In genomic region chr17:35315971-35316370, GRCh38 we compare ENCODE assay signal across 17 cellular contexts.
"Had no signal": no experiment of that assay in that cellular context is flagged by ENCODE, and none has a peak within 500 bp of the region (broad histone marks: within the 10 kb centered on the region; RNA-seq: fewer than 3 reads in every experiment).

No MANE protein-coding gene starts in this region.

- H3K27me3 ChIP-seq: breast epithelium, tibial nerve had no signal

- DNase-seq: activated naive CD8-positive, alpha-beta T cell treated with anti-CD3 and anti-CD28 coated beads for 36 hours; activated T-cell treated with anti-CD3 and anti-CD28 coated beads, Interleukin-2, amount 50 U/mL, for 1 hour; cerebellar nuclear complex; naive B cell; small intestine; stimulated activated CD4-positive, alpha-beta T cell treated with anti-CD3 and anti-CD28 coated beads, Interleukin-2, amount 100 ng/mL, for 24 hours; stimulated activated naive CD8-positive, alpha-beta T cell treated with anti-CD3 and anti-CD28 coated beads, Interleukin-15, amount 100 ng/mL, for 72 hours; T-helper 1 cell; T-helper 9 cell had no signal

- H3K27ac ChIP-seq: hepatocyte had no signal

- H3K27ac Mint-ChIP-seq: activated naive CD8-positive, alpha-beta T cell treated with anti-CD3 and anti-CD28 coated beads for 36 hours; progenitor cell of endocrine pancreas; stimulated activated naive CD8-positive, alpha-beta T cell treated with anti-CD3 and anti-CD28 coated beads, Interleukin-15, amount 100 ng/mL, for 72 hours; WTC11 had no signal

- H3K9me3 Mint-ChIP-seq: activated naive CD8-positive, alpha-beta T cell treated with anti-CD3 and anti-CD28 coated beads for 36 hours; memory B cell; naive B cell; stimulated activated effector memory CD8-positive, alpha-beta T cell treated with anti-CD3 and anti-CD28 coated beads, Interleukin-12 subunit alpha, Interleukin-12 subunit beta, amount 100 ng/mL, for 72 hours had no signal

- H3K36me3 Mint-ChIP-seq: memory B cell, naive B cell, WTC11 had no signal

- H3K4me3 ChIP-seq: breast epithelium, coronary artery, hepatocyte, tibial nerve had no signal

- H3K27me3 Mint-ChIP-seq: activated naive CD8-positive, alpha-beta T cell treated with anti-CD3 and anti-CD28 coated beads for 36 hours; memory B cell; stimulated activated naive CD8-positive, alpha-beta T cell treated with anti-CD3 and anti-CD28 coated beads, Interleukin-15, amount 100 ng/mL, for 72 hours had no signal

- H3K4me3 Mint-ChIP-seq: activated naive CD8-positive, alpha-beta T cell treated with anti-CD3 and anti-CD28 coated beads for 36 hours; memory B cell; WTC11 had no signal

- FAIRE-seq: small intestine had no signal

- H3K9me3 ChIP-seq: breast epithelium, tibial nerve had no signal

- ATAC-seq: stimulated activated effector memory CD8-positive, alpha-beta T cell treated with anti-CD3 and anti-CD28 coated beads, Interleukin-12 subunit alpha, Interleukin-12 subunit beta, amount 100 ng/mL, for 72 hours; stimulated activated naive CD8-positive, alpha-beta T cell treated with anti-CD3 and anti-CD28 coated beads, Interleukin-15, amount 100 ng/mL, for 72 hours; WTC11 had no signal

- H3K36me3 ChIP-seq: breast epithelium, tibial nerve had no signal
